In genomic region chr3:122694966-122695365, GRCh38 we compare ENCODE assay signal across 16 cellular contexts. TPM values are rescaled to one million over a fixed set of nuclear protein-coding genes. Genes with fewer than 3 reads are reported as not detected.
DNase-seq lines count a peak whose midpoint lies in the region; ATAC-seq, FAIRE-seq and TF ChIP-seq lines count a peak whose summit lies in the region.
"Had no signal": no experiment of that assay in that cellular context is flagged by ENCODE, and none has a peak within 500 bp of the region (broad histone marks: within the 10 kb centered on the region; RNA-seq: fewer than 3 reads in every experiment).

No MANE protein-coding gene starts in this region.

- no peak overlapping the region for H3K4me3 ChIP-seq in GM12878
- H3K4me3 ChIP-seq: skin epidermis, suprapubic skin had no signal

- peak; percentile 59 for ATAC-seq in GM19397 (IDR thresholded peaks at IDR 0.05; ENCODE audit: unreplicated experiment)
- peak; percentile 51 for ATAC-seq in HG03095 (IDR thresholded peaks at IDR 0.05; ENCODE audit: unreplicated experiment)
- peak; percentile 63 for ATAC-seq in GM12878
- ATAC-seq: T-cell had no signal

- BruUV-seq in GM12878 (replicated peaks; lab: Mats Ljungman, UMichigan), result no TSS peak

- H3K79me2 ChIP-seq in GM12878 (ENCODE audit: control insufficient read depth, insufficient read depth, low read length), result peaks cover 8% of the 10 kb centered on the region

- intact Hi-C loops in GM12878 (cut with micrococcal nuclease; ENCODE audit: unreplicated experiment), result no loop called here

- SMC1A ChIA-PET in GM12878 (lab: Charles Lee; ENCODE audit: uncharacterized antibody, unreplicated experiment), result interaction anchor here (0.6 to 7.3 kb wide), 17 partner anchors 14 to 389 kb away, joined by 3 to 91 read pairs (median 3); partner anchors contain the start of genes DTX3L, PARP14 and PARP9

- H3K4me2 ChIP-seq in GM12878 (ENCODE audit: control insufficient read depth, insufficient read depth), result peak overlapping the region; percentile 39; the same call in 1 of the 2 replicates

- no peaks in the 10 kb centered on the region for H4K20me1 ChIP-seq in GM12878 (ENCODE audit: control insufficient read depth, insufficient read depth)

- no peak overlapping the region for H3K9ac ChIP-seq in GM12878 (ENCODE audit: control insufficient read depth, insufficient read depth, low read length)

- in situ Hi-C loops in GM12878 (cut with MboI), result no loop called here

- FAIRE-seq in GM12892 (lab: Jason Lieb, UNC) (peak; percentile 95), GM12878 (lab: Jason Lieb, UNC) (peak; percentile 47)

- peaks cover 8 to 40% of the 10 kb centered on the region in 2 experiments for H3K36me3 ChIP-seq in GM12878 (ENCODE audit: control insufficient read depth in 2 of 2, insufficient read depth in 2 of 2, low read length in 1 of 2)

- TF ChIP-seq POLR2A in GM12892 (IDR thresholded peaks at IDR 0.05; ENCODE audit: low read depth, low read length) (peak; percentile 56), GM12878 (IDR thresholded peaks at IDR 0.05; ENCODE audit: low read depth, low read length) (peak; percentile 19; the same call in 1 of the 2 replicates)

- CTCF ChIA-PET in GM12878 (lab: Yijun Ruan, JAX), result interaction anchor here (0.5 to 2.6 kb wide), 10 partner anchors 9 to 1078 kb away, joined by 3 to 11 read pairs (median 4); no protein-coding TSS in a partner anchor

- peaks cover 32% of the 10 kb centered on the region for H3K4me1 ChIP-seq in GM12878 (ENCODE audit: control insufficient read depth, insufficient read depth, low read length)
- H3K4me1 ChIP-seq: suprapubic skin had no signal

- peak overlapping the region; percentile 56 for H3K27ac ChIP-seq in GM12878 (ENCODE audit: control insufficient read depth, insufficient read depth)
- H3K27ac ChIP-seq: skin epidermis, suprapubic skin had no signal

- H3K9me3 ChIP-seq in GM12878 (replicated peaks; ENCODE audit: control insufficient read depth, insufficient read depth, low read length), result peaks cover 7% of the 10 kb centered on the region; the same call in 2 of the 3 replicates
- H3K9me3 ChIP-seq: suprapubic skin had no signal

- RAD21 ChIA-PET in GM12878 (lab: Charles Lee; ENCODE audit: unreplicated experiment), result interaction anchor here (0.6 to 4.4 kb wide), 6 partner anchors 11 to 186 kb away, joined by 3 to 30 read pairs (median 5); partner anchors contain the start of gene PARP14

- no peak for DNase-seq in GM12892 (ENCODE audit: insufficient read length)
- peak; percentile 62 for DNase-seq in GM12878 (ENCODE audit: low read depth, low spot score)
- DNase-seq in NCI-H187 treated with DMSO at 0.1 percent for 48 hours (lab: John Stamatoyannopoulos, UW), result no peak
- no peak for DNase-seq in NCI-H345 treated with DMSO at 0.1 percent for 48 hours (lab: John Stamatoyannopoulos, UW; ENCODE audit: unreplicated experiment)
- DNase-seq in D341Med (ENCODE audit: low spot score), result no peak
- no peak for DNase-seq in midbrain (lab: John Stamatoyannopoulos, UW)
- DNase-seq: dermis blood vessel endothelial cell, HCEC 1CT, NCI-H1417, NCI-H510A treated with DMSO at 0.1 percent for 48 hours, occipital lobe had no signal

- TF ChIP-seq EP300 in GM12878 (IDR thresholded peaks at IDR 0.05; ENCODE audit: borderline replicate concordance in 1 of 2, control insufficient read depth in 1 of 2, low read depth in 2 of 2, low read length in 2 of 2), result peak in 1 of 2 experiments; percentile 39; a peak in 1 of 4 replicates

- POLR2A ChIA-PET in GM12878 (lab: Charles Lee), result interaction anchor here (0.5 to 2.3 kb wide), 8 partner anchors 15 to 161 kb away, joined by 3 to 12 read pairs (median 4); partner anchors contain the start of gene PARP14

- no peaks in the 10 kb centered on the region for H3K27me3 ChIP-seq in GM12878 (replicated peaks in 1 of 2; ENCODE audit: control insufficient read depth in 2 of 2, insufficient read depth in 2 of 2, low read length in 1 of 2)
- H3K27me3 ChIP-seq: suprapubic skin had no signal

- WGBS in GM12878 (ENCODE audit: insufficient coverage, insufficient replicate concordance, low lambda C conversion rate, missing lambda C conversion rate), result 1% methylated on average over 7 of the region's 7 CpGs

- TF ChIP-seq RAD21 in GM12878 (IDR thresholded peaks at IDR 0.05; ENCODE audit: insufficient read depth, low read depth, low read length), result no peak

- no peak overlapping the region for H2AFZ ChIP-seq in GM12878 (ENCODE audit: control insufficient read depth, low read depth, low read length)

- TF ChIP-seq CTCF in GM12878 (IDR thresholded peaks at IDR 0.05 in 2 of 3, conservative IDR thresholded peaks at IDR 0.05 in 1 of 3; ENCODE audit: control insufficient read depth in 2 of 3, extremely low read depth in 1 of 3, insufficient read depth in 1 of 3, low read depth in 3 of 3, low read length in 3 of 3), result no peak

TF ChIP-seq in GM12878, 131 proteins besides CTCF, POLR2A, EP300 and RAD21 (continues in another document):
- TF ChIP-seq ZNF622 (IDR thresholded peaks at IDR 0.05) (no peak), IKZF2 (IDR thresholded peaks at IDR 0.05) (peak; percentile 63 to 74; a peak in 3 of 4 replicates), REST (IDR thresholded peaks at IDR 0.05; ENCODE audit: low read depth, low read length) (no peak), ZBED1 (IDR thresholded peaks at IDR 0.05; ENCODE audit: borderline replicate concordance) (peak; percentile 40; the same call in 1 of the 2 replicates), EED (IDR thresholded peaks at IDR 0.05; ENCODE audit: low read depth) (peak; percentile 71), BHLHE40 (IDR thresholded peaks at IDR 0.05; ENCODE audit: borderline replicate concordance in 1 of 2, low read depth in 2 of 2, low read length in 1 of 2) (no peak; a peak in 1 of 4 replicates), HCFC1 (IDR thresholded peaks at IDR 0.05; ENCODE audit: low read length) (no peak), CREM (IDR thresholded peaks at IDR 0.05; ENCODE audit: low read depth) (0 out of 2 replicates have a peak, but pooled peaks have one; percentile 35), SPI1 (IDR thresholded peaks at IDR 0.05; ENCODE audit: borderline replicate concordance, insufficient read depth, low read depth, low read length) (peak; percentile 38; the same call in 1 of the 2 replicates), RUNX3 (IDR thresholded peaks at IDR 0.05; ENCODE audit: low read length) (peak; percentile 82), MEF2B (IDR thresholded peaks at IDR 0.05; ENCODE audit: partially characterized antibody, poor library complexity, severe bottlenecking) (peak; percentile 67), IKZF1 (conservative IDR thresholded peaks at IDR 0.05) (peak; percentile 59)

RNA-seq across cellular contexts. Expression of gene PARP14, which starts 14.3 kb away (rescaled TPM):
- polyA plus RNA-seq in GM12892 (2012; ENCODE audit: missing spikeins), result 56.7 TPM
- total RNA-seq in GM12878 (2013; cell fraction: nucleolus; rRNA removed), result 774 and 778 TPM in 2 replicates
- total RNA-seq in GM12878 (2014; rRNA removed) (111 and 132 TPM in 2 replicates), GM12878 (2014; rRNA removed; fragmentation: Illumina TruSeq; extraction: Trizol) (140 and 143 TPM in 2 replicates), GM12878 (2021) (87.0 and 95.5 TPM in 2 replicates)
- polyA plus RNA-seq in GM12878 (2011; ENCODE audit: low read depth), result 32.0 TPM
- polyA plus RNA-seq in GM12878 (2011; rRNA removed) (189 and 253 TPM in 2 replicates), GM12878 (2014; fragmentation: Illumina TruSeq; extraction: Trizol) (92.0 and 115 TPM in 2 replicates), GM12878 (2014; fragmentation: Nextera tagmentation; extraction: Ambion mirVana) (10 to 100 TPM; 21.6 to 57.0 TPM), GM12878 (2014; rRNA removed) (76.3 and 93.3 TPM in 2 replicates), GM12878 (2016; fragmentation: Nextera tagmentation; extraction: Ambion mirVana) (10 to 100 TPM; 39.8 to 44.3 TPM)
- 97.7 and 115 TPM in 2 replicates for polyA plus RNA-seq in GM12878 (2011; cell fraction: cytosol; rRNA removed)
- 202 and 212 TPM in 2 replicates for polyA plus RNA-seq in GM12878 (2011; cell fraction: nucleus; rRNA removed)
- 41.3 and 41.4 TPM in 2 replicates for polyA plus RNA-seq in GM12878 (2012)
- polyA minus RNA-seq in GM12878 (2011; rRNA and poly(A)+ RNA removed), result 213 and 234 TPM in 2 replicates
- 86.9 and 96.8 TPM in 2 replicates for polyA minus RNA-seq in GM12878 (2011; cell fraction: cytosol; rRNA and poly(A)+ RNA removed)
- polyA minus RNA-seq in GM12878 (2011; cell fraction: nucleus; rRNA and poly(A)+ RNA removed), result 204 and 283 TPM in 2 replicates
